1 cellular context compared by ENCODE assay signal in the genomic region with DNA sequence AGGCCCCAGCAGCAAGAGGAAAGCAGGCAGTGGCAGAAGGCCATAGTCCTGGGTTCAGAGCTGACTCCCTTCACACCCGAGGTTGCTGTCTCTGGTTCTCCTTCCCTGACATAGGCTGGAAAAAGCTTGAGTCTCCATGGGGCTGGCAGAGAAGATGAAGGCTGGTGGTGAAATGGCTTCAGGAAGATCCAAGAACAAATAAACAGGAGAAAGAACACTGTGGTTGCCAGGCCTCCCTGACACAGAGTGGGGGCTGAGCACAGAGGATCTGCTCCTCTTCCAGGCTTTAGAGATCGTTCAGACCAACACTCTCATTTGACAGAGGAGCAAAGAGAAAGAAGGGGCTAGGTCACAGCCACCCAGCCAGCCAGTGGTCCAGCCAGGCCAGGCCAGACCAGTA.
TF ChIP-seq lines count a peak whose summit lies in the region.

No MANE protein-coding gene starts in this region.

TF ChIP-seq in GM23338, 12 proteins besides CTCF, POLR2A, EP300 and RAD21 (continued from another document):
- TF ChIP-seq ZNF462 (CRISPR knock-in tag; IDR thresholded peaks at IDR 0.05) (no peak), ZNF114 (CRISPR knock-in tag; IDR thresholded peaks at IDR 0.05) (no peak), EZH2phosphoT487 (IDR thresholded peaks at IDR 0.05; ENCODE audit: unreplicated experiment) (no peak), JUNB (IDR thresholded peaks at IDR 0.05; ENCODE audit: unreplicated experiment) (no peak), EZH2 (IDR thresholded peaks at IDR 0.05; ENCODE audit: low read depth, unreplicated experiment) (no peak), NANOG (IDR thresholded peaks at IDR 0.05; ENCODE audit: borderline replicate concordance) (no peak)
- TF ChIP-seq, protein P1, sequence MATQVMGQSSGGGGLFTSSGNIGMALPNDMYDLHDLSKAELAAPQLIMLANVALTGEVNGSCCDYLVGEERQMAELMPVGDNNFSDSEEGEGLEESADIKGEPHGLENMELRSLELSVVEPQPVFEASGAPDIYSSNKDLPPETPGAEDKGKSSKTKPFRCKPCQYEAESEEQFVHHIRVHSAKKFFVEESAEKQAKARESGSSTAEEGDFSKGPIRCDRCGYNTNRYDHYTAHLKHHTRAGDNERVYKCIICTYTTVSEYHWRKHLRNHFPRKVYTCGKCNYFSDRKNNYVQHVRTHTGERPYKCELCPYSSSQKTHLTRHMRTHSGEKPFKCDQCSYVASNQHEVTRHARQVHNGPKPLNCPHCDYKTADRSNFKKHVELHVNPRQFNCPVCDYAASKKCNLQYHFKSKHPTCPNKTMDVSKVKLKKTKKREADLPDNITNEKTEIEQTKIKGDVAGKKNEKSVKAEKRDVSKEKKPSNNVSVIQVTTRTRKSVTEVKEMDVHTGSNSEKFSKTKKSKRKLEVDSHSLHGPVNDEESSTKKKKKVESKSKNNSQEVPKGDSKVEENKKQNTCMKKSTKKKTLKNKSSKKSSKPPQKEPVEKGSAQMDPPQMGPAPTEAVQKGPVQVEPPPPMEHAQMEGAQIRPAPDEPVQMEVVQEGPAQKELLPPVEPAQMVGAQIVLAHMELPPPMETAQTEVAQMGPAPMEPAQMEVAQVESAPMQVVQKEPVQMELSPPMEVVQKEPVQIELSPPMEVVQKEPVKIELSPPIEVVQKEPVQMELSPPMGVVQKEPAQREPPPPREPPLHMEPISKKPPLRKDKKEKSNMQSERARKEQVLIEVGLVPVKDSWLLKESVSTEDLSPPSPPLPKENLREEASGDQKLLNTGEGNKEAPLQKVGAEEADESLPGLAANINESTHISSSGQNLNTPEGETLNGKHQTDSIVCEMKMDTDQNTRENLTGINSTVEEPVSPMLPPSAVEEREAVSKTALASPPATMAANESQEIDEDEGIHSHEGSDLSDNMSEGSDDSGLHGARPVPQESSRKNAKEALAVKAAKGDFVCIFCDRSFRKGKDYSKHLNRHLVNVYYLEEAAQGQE (IDR thresholded peaks at IDR 0.05; ENCODE audit: unreplicated experiment): no peak
- TF ChIP-seq, protein P2, sequence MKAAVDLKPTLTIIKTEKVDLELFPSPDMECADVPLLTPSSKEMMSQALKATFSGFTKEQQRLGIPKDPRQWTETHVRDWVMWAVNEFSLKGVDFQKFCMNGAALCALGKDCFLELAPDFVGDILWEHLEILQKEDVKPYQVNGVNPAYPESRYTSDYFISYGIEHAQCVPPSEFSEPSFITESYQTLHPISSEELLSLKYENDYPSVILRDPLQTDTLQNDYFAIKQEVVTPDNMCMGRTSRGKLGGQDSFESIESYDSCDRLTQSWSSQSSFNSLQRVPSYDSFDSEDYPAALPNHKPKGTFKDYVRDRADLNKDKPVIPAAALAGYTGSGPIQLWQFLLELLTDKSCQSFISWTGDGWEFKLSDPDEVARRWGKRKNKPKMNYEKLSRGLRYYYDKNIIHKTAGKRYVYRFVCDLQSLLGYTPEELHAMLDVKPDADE (IDR thresholded peaks at IDR 0.05): no peak
